10 cellular contexts compared by ENCODE assay signal in the genomic region with DNA sequence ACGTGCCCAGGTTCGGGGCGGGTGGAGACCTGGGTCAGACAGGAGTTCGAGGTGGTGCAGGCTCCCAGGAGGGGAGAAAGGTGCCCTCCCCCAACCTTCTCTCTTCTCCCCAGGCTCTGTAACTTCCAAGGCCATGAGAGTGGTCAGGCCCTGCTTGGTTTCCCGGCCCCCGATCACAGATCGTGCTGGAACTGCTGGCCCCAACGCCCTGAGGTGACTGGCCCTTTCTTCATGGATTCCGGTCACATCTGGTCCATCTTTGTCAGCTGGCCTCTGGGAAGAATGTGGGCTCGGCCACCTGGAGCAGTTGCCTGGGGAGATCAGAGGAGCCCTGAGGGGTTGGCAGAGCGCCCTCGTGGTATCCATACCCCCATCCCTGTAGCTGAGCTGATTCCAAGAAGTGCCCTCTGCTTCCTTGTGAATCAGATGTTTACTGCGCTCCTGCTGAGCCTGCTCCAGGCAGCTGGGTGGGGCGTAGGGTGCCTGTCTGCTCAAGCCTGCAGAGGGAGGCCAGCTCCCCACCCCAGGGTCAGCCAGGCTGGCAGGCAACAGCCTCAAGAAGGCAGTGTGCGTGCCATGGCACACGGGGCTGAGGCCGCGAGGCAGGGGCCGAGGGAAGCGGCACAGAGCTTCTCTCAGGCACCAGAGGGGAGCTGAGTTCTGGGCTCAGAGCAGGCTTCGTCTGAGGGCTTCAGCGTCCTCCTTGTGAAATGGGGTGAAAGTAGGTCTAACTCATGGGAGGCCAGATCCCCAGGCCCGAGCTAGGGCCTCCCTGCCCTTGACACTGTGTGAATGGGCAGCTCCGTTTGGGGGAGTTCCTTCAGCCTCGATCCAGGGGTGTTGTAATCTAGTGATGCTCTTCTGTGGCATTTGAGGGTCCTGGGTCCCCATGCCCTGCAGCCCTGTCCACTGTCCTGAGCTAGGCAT. TPM values are rescaled to one million over a fixed set of nuclear protein-coding genes. Genes with fewer than 3 reads are reported as not detected.
DNase-seq lines count a peak whose midpoint lies in the region; ATAC-seq and TF ChIP-seq lines count a peak whose summit lies in the region.
"Had no signal": no experiment of that assay in that cellular context is flagged by ENCODE, and none has a peak within 500 bp of the region (broad histone marks: within the 10 kb centered on the region; RNA-seq: fewer than 3 reads in every experiment).

No MANE protein-coding gene starts in this region.

- H2AFZ ChIP-seq in PC-9 (no peak overlapping the region), fibroblast of lung (ENCODE audit: low read length) (no peak overlapping the region)

- intact Hi-C loops in PC-9 (cut with micrococcal nuclease; ENCODE audit: unreplicated experiment) = no loop called here
- intact Hi-C loops in psoas muscle (cut with DNase I) = no loop called here

- H4K20me1 ChIP-seq in PC-9 (ENCODE audit: insufficient read depth) = no peaks in the 10 kb centered on the region
- no peaks in the 10 kb centered on the region for H4K20me1 ChIP-seq in fibroblast of lung (ENCODE audit: control insufficient read depth, extremely low read depth, insufficient read depth, low read length)

- ATAC-seq in psoas muscle (no peak), GM19023 (IDR thresholded peaks at IDR 0.05; ENCODE audit: unreplicated experiment) (no peak)

- peaks cover 28% of the 10 kb centered on the region for H3F3A ChIP-seq in PC-9 (ENCODE audit: insufficient read depth, low read depth)

- POLR2A ChIA-PET in PC-9 (lab: Charles Lee; ENCODE audit: unreplicated experiment) = no interaction called here

- H3K27me3 ChIP-seq in PC-9 (ENCODE audit: insufficient read depth, low read depth) = no peaks in the 10 kb centered on the region
- no peaks in the 10 kb centered on the region for H3K27me3 ChIP-seq in fibroblast of lung (ENCODE audit: control insufficient read depth, insufficient read depth, low read length)
- no peaks in the 10 kb centered on the region for H3K27me3 ChIP-seq in psoas muscle (ENCODE audit: insufficient read depth in 3 of 3, low read length in 2 of 3)

- H3K79me2 ChIP-seq in PC-9 (ENCODE audit: low read depth) = peaks cover 5% of the 10 kb centered on the region; the same call in 1 of the 2 replicates
- peaks cover 7% of the 10 kb centered on the region for H3K79me2 ChIP-seq in fibroblast of lung (ENCODE audit: control insufficient read depth, insufficient read depth, low read length)

- BruUV-seq in PC-9 (replicated peaks; lab: Mats Ljungman, UMichigan) = no TSS peak

- no peak overlapping the region for H3K4me3 ChIP-seq in PC-9
- no peak overlapping the region for H3K4me3 ChIP-seq in fibroblast of lung (replicated peaks in 1 of 4; ENCODE audit: control extremely low read depth in 1 of 4, insufficient read depth in 1 of 4, low read depth in 3 of 4, low read length in 4 of 4)
- no peak overlapping the region for H3K4me3 ChIP-seq in psoas muscle
- H3K4me3 ChIP-seq: thoracic aorta had no signal

- no peak overlapping the region for H3K9ac ChIP-seq in fibroblast of lung (ENCODE audit: insufficient read depth, low read length)
- H3K9ac ChIP-seq: KMS-11 had no signal

- H3K36me3 ChIP-seq in PC-9 (ENCODE audit: low read depth) (no peaks in the 10 kb centered on the region), fibroblast of lung (ENCODE audit: control insufficient read depth, insufficient read depth, low read length) (peaks cover 2% of the 10 kb centered on the region), psoas muscle (ENCODE audit: insufficient read depth in 1 of 2, low read depth in 1 of 2) (no peaks in the 10 kb centered on the region)
- H3K36me3 ChIP-seq: thoracic aorta had no signal

- H3K4me2 ChIP-seq in PC-9 (peak overlapping the region; percentile 72), fibroblast of lung (ENCODE audit: extremely low read depth, insufficient read depth, low read length) (no peak overlapping the region)
- H3K4me2 ChIP-seq: KMS-11 had no signal

- CTCF ChIA-PET in PC-9 (lab: Charles Lee) = no interaction called here

- H3K9me3 ChIP-seq in PC-9 (ENCODE audit: insufficient read depth, low read depth) (no peaks in the 10 kb centered on the region), fibroblast of lung (ENCODE audit: control insufficient read depth, insufficient read depth, low read depth, low read length) (no peaks in the 10 kb centered on the region), psoas muscle (no peaks in the 10 kb centered on the region)
- H3K9me3 ChIP-seq: thoracic aorta had no signal

- H3K4me1 ChIP-seq in PC-9 (replicated peaks; ENCODE audit: insufficient read depth) (peaks cover 76% of the 10 kb centered on the region), fibroblast of lung (ENCODE audit: control insufficient read depth, extremely low read depth, insufficient read depth, low read length) (peaks cover 33% of the 10 kb centered on the region), psoas muscle (peaks cover 34% of the 10 kb centered on the region)

- 73 to 85% (median 81%) methylated on average over 25 of the region's 25 CpGs for whole genome bisulfite sequencing in psoas muscle, 3 donors

- no peak for TF ChIP-seq CTCF in PC-9 (conservative IDR thresholded peaks at IDR 0.05)
- no peak for TF ChIP-seq CTCF in fibroblast of lung (conservative IDR thresholded peaks at IDR 0.05 in 1 of 2, IDR thresholded peaks at IDR 0.05 in 1 of 2; ENCODE audit: low read depth in 1 of 2, low read length in 2 of 2)
- TF ChIP-seq CTCF in psoas muscle (IDR thresholded peaks at IDR 0.05) = no peak

- H3K9me2 ChIP-seq in PC-9 (ENCODE audit: insufficient read depth) = no peaks in the 10 kb centered on the region

- DNase-seq in EH (ENCODE audit: low read depth) (peak; percentile 89), PC-9 (peak; percentile 95 to 96), fibroblast of lung (ENCODE audit: low read depth in 2 of 2) (peak; percentile 47 to 67), psoas muscle (peak; percentile 12 to 57), OCI-M2 (lab: John Stamatoyannopoulos, UW; ENCODE audit: unreplicated experiment) (no peak)
- DNase-seq in activated CD4-positive, alpha-beta T cell treated with anti-CD3 and anti-CD28 coated beads for 4 hours = no peak
- DNase-seq in stimulated activated CD4-positive, alpha-beta T cell treated with anti-CD3 and anti-CD28 coated beads, Interleukin-12 subunit alpha, Interleukin-12 subunit beta, amount 100 ng/mL, for 4 hours = no peak

- H3K27ac ChIP-seq in PC-9 (peak overlapping the region; percentile 51), fibroblast of lung (ENCODE audit: insufficient read depth, low read length) (peak overlapping the region; percentile 23), psoas muscle (peak overlapping the region; percentile 5)
- H3K27ac ChIP-seq: KMS-11, thoracic aorta had no signal

RNA-seq across cellular contexts. Expression of gene SH3BP2, which starts 3.6 kb away (rescaled TPM):
- total RNA-seq in PC-9 (2021) (40.4 and 54.0 TPM in 2 replicates), fibroblast of lung (8.6 and 9.5 TPM in 2 replicates), psoas muscle (10 to 100 TPM; 12.4 to 18.1 (median 13.9) TPM)
- polyA plus RNA-seq in fibroblast of lung (10.0 and 14.1 TPM in 2 replicates), psoas muscle (10 to 100 TPM in 1 of 3 donors, 1 to 10 TPM in 2; 7.1 to 13.1 (median 8.0) TPM)
- 9.9 and 13.4 TPM in 2 replicates for polyA plus RNA-seq in fibroblast of lung (2012)
- 46.6 and 98.6 TPM in 2 replicates for polyA minus RNA-seq in fibroblast of lung (ENCODE audit: low replicate concordance)

RNA-seq across cellular contexts. Expression of gene TNIP2, which starts 40.4 kb away (rescaled TPM):
- total RNA-seq in PC-9 (2021) = 37.1 and 44.8 TPM in 2 replicates
- total RNA-seq in fibroblast of lung = 56.5 and 61.9 TPM in 2 replicates
- polyA plus RNA-seq in fibroblast of lung = 19.2 and 21.8 TPM in 2 replicates
- polyA plus RNA-seq in fibroblast of lung (2012) = 28.2 and 34.5 TPM in 2 replicates
- polyA minus RNA-seq in fibroblast of lung (ENCODE audit: low replicate concordance) = 13.7 and 18.5 TPM in 2 replicates
- 10 to 100 TPM; 16.3 to 44.6 (median 32.4) TPM for total RNA-seq in psoas muscle
- polyA plus RNA-seq in psoas muscle = 10 to 100 TPM; 45.9 to 66.2 (median 59.5) TPM

RNA-seq across cellular contexts. Expression of gene ADD1, which starts 47.1 kb away (rescaled TPM):
- total RNA-seq in PC-9 (2021) (178 and 181 TPM in 2 replicates), fibroblast of lung (123 and 164 TPM in 2 replicates), psoas muscle (100 to 1,000 TPM; 163 to 214 (median 187) TPM)
- polyA plus RNA-seq in fibroblast of lung (171 and 211 TPM in 2 replicates), psoas muscle (100 to 1,000 TPM; 124 to 224 (median 126) TPM)
- 273 and 299 TPM in 2 replicates for polyA plus RNA-seq in fibroblast of lung (2012)
- 212 and 237 TPM in 2 replicates for polyA minus RNA-seq in fibroblast of lung (ENCODE audit: low replicate concordance)

Comparison
In these comparisons a context has a peak if more than half of its experiments do, and no peak if none do; other contexts are left out.
1. DNase-seq: peak in EH (single experiment), PC-9 (2 of 2), fibroblast of lung (2 of 2) and psoas muscle (2 of 2); none in OCI-M2 (single experiment), activated CD4-positive, alpha-beta T cell treated with anti-CD3 and anti-CD28 coated beads for 4 hours (0 of 2) and stimulated activated CD4-positive, alpha-beta T cell treated with anti-CD3 and anti-CD28 coated beads, Interleukin-12 subunit alpha, Interleukin-12 subunit beta, amount 100 ng/mL, for 4 hours (single experiment).
2. Peak in every context shown above with its lines, with median percentiles within 50 percentile points of each other: H3K27ac ChIP-seq.